Comparison of ENCODE assay signal across 8 cellular contexts in the genomic region with DNA sequence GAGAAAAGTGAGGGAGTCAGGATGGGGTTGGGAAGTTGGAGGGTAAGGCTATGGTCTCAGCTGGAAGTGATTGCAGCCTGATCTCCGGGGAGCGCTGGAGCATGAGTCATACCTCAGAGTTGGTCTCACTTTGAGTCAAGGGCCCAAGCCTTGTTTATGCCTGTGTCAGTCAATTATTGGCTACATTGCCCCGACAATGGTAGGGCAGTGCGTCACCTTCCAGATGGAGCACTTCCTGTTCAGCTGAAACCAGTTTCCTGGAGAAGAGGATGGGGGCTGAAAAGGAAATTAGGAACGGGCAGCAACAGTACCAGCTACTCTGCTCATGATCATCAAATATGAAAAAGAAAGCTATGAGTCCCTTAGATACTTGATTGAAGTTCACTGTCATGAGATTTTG.
DNase-seq lines count a peak whose midpoint lies in the region; ATAC-seq and TF ChIP-seq lines count a peak whose summit lies in the region.

No MANE protein-coding gene starts in this region.

- no peaks in the 10 kb centered on the region for H3K9me3 Mint-ChIP-seq in activated CD4-positive, alpha-beta memory T cell treated with anti-CD3 and anti-CD28 coated beads for 36 hours

- peak; percentile 77 for ATAC-seq in HG03108 (IDR thresholded peaks at IDR 0.05; ENCODE audit: unreplicated experiment)
- ATAC-seq in Right ventricle myocardium inferior: no peak
- no peak for ATAC-seq in GM18907 (IDR thresholded peaks at IDR 0.05; ENCODE audit: unreplicated experiment)
- no peak for ATAC-seq in GM18505 (IDR thresholded peaks at IDR 0.05; ENCODE audit: unreplicated experiment)

- no peaks in the 10 kb centered on the region for H3K36me3 Mint-ChIP-seq in activated CD4-positive, alpha-beta memory T cell treated with anti-CD3 and anti-CD28 coated beads for 36 hours

- H3K27me3 Mint-ChIP-seq in activated CD4-positive, alpha-beta memory T cell treated with anti-CD3 and anti-CD28 coated beads for 36 hours: no peaks in the 10 kb centered on the region

- intact Hi-C loops in activated CD4-positive, alpha-beta memory T cell treated with anti-CD3 and anti-CD28 coated beads for 36 hours (cut with micrococcal nuclease): loop anchor here (5.0 to 10.0 kb wide), 2 partner anchors 57 to 210 kb away; partner anchors contain the start of genes GPR108 and TRIP10
- intact Hi-C loops in Right ventricle myocardium inferior (cut with DNase I): no loop called here

- no peak for TF ChIP-seq POLR2A in GM18505 (IDR thresholded peaks at IDR 0.05; ENCODE audit: borderline replicate concordance, extremely low read depth, insufficient read depth, insufficient read length)

- peak overlapping the region; percentile 33 for H3K27ac Mint-ChIP-seq in activated CD4-positive, alpha-beta memory T cell treated with anti-CD3 and anti-CD28 coated beads for 36 hours

- H3K4me1 Mint-ChIP-seq in activated CD4-positive, alpha-beta memory T cell treated with anti-CD3 and anti-CD28 coated beads for 36 hours (ENCODE audit: low read depth): peaks cover 17% of the 10 kb centered on the region

- H3K4me3 Mint-ChIP-seq in activated CD4-positive, alpha-beta memory T cell treated with anti-CD3 and anti-CD28 coated beads for 36 hours: no peak overlapping the region

- CTCF ChIA-PET in activated CD4-positive, alpha-beta memory T cell treated with anti-CD3 and anti-CD28 coated beads for 36 hours (lab: Charles Lee): interaction anchor here (0.6 to 1.8 kb wide), 4 partner anchors 15 to 667 kb away, joined by 3 to 8 read pairs (median 4); no protein-coding TSS in a partner anchor

- DNase-seq in EL: peak; percentile 73
- peak; percentile 85 for DNase-seq in activated CD4-positive, alpha-beta memory T cell treated with anti-CD3 and anti-CD28 coated beads for 36 hours
- peak; percentile 10 for DNase-seq in mucosa of gallbladder (ENCODE audit: low spot score)
- no peak for DNase-seq in Right ventricle myocardium inferior (ENCODE audit: missing footprints)
- no peak for DNase-seq in NCI-H2081 (lab: John Stamatoyannopoulos, UW)

- POLR2A ChIA-PET in activated CD4-positive, alpha-beta memory T cell treated with anti-CD3 and anti-CD28 coated beads for 36 hours (lab: Charles Lee): no interaction called here

Comparison
In these comparisons a context has a peak if more than half of its experiments do, and no peak if none do; other contexts are left out.
1. DNase-seq: peak in EL (single experiment), activated CD4-positive, alpha-beta memory T cell treated with anti-CD3 and anti-CD28 coated beads for 36 hours (single experiment) and mucosa of gallbladder (single experiment); none in Right ventricle myocardium inferior (single experiment) and NCI-H2081 (0 of 2).